8 cellular contexts compared by ENCODE assay signal in genomic region chr11:73597340-73597955, GRCh38.
DNase-seq lines count a peak whose midpoint lies in the region; TF ChIP-seq lines count a peak whose summit lies in the region.

No MANE protein-coding gene starts in this region.

- no peaks in the 10 kb centered on the region for H3F3A ChIP-seq in MM.1S (ENCODE audit: insufficient read depth, low read length)

- peak overlapping the region; percentile 70 for H3K4me3 ChIP-seq in MM.1S (ENCODE audit: low read length)
- H3K4me3 ChIP-seq in coronary artery: peak overlapping the region; percentile 94
- H3K4me3 ChIP-seq in mucosa of stomach (ENCODE audit: low read length): peak overlapping the region; percentile 22

- in situ Hi-C loops in ACHN (cut with HindIII; ENCODE audit: low pct_ligation_motif_present, low pct_unique_long_range_greater_than_20kb, low sequenced_read_pairs): no loop called here

- H3K9me3 ChIP-seq in ES-I3 (ENCODE audit: control insufficient read depth, insufficient read depth, low read length) (no peaks in the 10 kb centered on the region), MM.1S (replicated peaks; ENCODE audit: insufficient read depth, low read length) (no peaks in the 10 kb centered on the region), mucosa of stomach (ENCODE audit: control insufficient read depth, low read length) (no peaks in the 10 kb centered on the region)

- H2AFZ ChIP-seq in MM.1S (ENCODE audit: low read length): peak overlapping the region; percentile 77

- H3K79me2 ChIP-seq in MM.1S (ENCODE audit: low read length): 0 out of 2 replicates have a peak, but pooled peaks cover 10% of the 10 kb centered on the region

- DNase-seq in MM.1S (no peak), coronary artery (ENCODE audit: low spot score) (no peak), NOMO-1 (lab: John Stamatoyannopoulos, UW; ENCODE audit: unreplicated experiment in 2 of 2) (no peak), NCI-H187 (lab: John Stamatoyannopoulos, UW) (no peak), ACHN (no peak)
- DNase-seq in effector CD4-positive, alpha-beta T cell: no peak

- H3K9me2 ChIP-seq in MM.1S (replicated peaks; ENCODE audit: insufficient read depth, low read length): no peaks in the 10 kb centered on the region

- peak overlapping the region; percentile 98 for H3K9ac ChIP-seq in ES-I3 (ENCODE audit: low read depth, low read length)
- peak overlapping the region; percentile 70; the same call in 1 of the 2 replicates for H3K9ac ChIP-seq in MM.1S (ENCODE audit: low read length)
- peak overlapping the region; percentile 75 for H3K9ac ChIP-seq in mucosa of stomach (ENCODE audit: low read length)

- H3K27me3 ChIP-seq in MM.1S (replicated peaks; ENCODE audit: insufficient read depth, low read length) (no peaks in the 10 kb centered on the region), mucosa of stomach (ENCODE audit: control insufficient read depth, insufficient read depth, low read length) (no peaks in the 10 kb centered on the region)

- peak overlapping the region; percentile 87 for H3K4me2 ChIP-seq in MM.1S (ENCODE audit: low read depth, low read length)

- TF ChIP-seq CTCF in MM.1S (IDR thresholded peaks at IDR 0.05; ENCODE audit: low read length): no peak
- TF ChIP-seq CTCF in coronary artery (IDR thresholded peaks at IDR 0.05): no peak

- H4K20me1 ChIP-seq in MM.1S (ENCODE audit: insufficient read depth, low read length): no peaks in the 10 kb centered on the region

- H3K27ac ChIP-seq in MM.1S (ENCODE audit: low read length): no peak overlapping the region
- peak overlapping the region; percentile 74 to 83 for H3K27ac ChIP-seq in coronary artery

- no peaks in the 10 kb centered on the region for H3K36me3 ChIP-seq in ES-I3 (ENCODE audit: insufficient read depth, low read length)
- no peaks in the 10 kb centered on the region for H3K36me3 ChIP-seq in MM.1S (replicated peaks; ENCODE audit: insufficient read depth, low read length)
- H3K36me3 ChIP-seq in mucosa of stomach (ENCODE audit: control insufficient read depth, insufficient read depth, low read length): no peaks in the 10 kb centered on the region

- H3K4me1 ChIP-seq in ES-I3 (ENCODE audit: insufficient read depth, low read length) (0 out of 2 replicates have a peak, but pooled peaks cover 11% of the 10 kb centered on the region), MM.1S (ENCODE audit: low read length) (peaks cover 11% of the 10 kb centered on the region), mucosa of stomach (ENCODE audit: control insufficient read depth, insufficient read depth, low read length) (peaks cover 10% of the 10 kb centered on the region)

Comparison
In these comparisons a context has a peak if more than half of its experiments do, and no peak if none do; other contexts are left out.
1. H3K4me3 ChIP-seq: peak in every context shown above with its lines; median percentile 94 in coronary artery; 70 in MM.1S; 22 in mucosa of stomach.